In genomic region chr6:62904687-62905086, GRCh38 we compare ENCODE assay signal across 27 cellular contexts.
"Had no signal": no experiment of that assay in that cellular context is flagged by ENCODE, and none has a peak within 500 bp of the region (broad histone marks: within the 10 kb centered on the region; RNA-seq: fewer than 3 reads in every experiment).

No MANE protein-coding gene starts in this region.

- H3K4me1 Mint-ChIP-seq: activated naive CD4-positive, alpha-beta T cell treated with anti-CD3 and anti-CD28 coated beads, Interleukin-2, amount 50 U/mL, for 24 hours; activated naive CD8-positive, alpha-beta T cell treated with anti-CD3 and anti-CD28 coated beads, Interleukin-2, amount 50 U/mL, for 24 hours; activated T-helper 17 cell treated with anti-CD3 and anti-CD28 coated beads, Interleukin-2, amount 50 U/mL, for 72 hours; naive B cell; stimulated activated effector memory CD8-positive, alpha-beta T cell treated with anti-CD3 and anti-CD28 coated beads, Interleukin-12 subunit alpha, Interleukin-12 subunit beta, amount 100 ng/mL, for 72 hours had no signal

- H3K36me3 Mint-ChIP-seq: activated naive CD4-positive, alpha-beta T cell treated with anti-CD3 and anti-CD28 coated beads, Interleukin-2, amount 50 U/mL, for 24 hours; mesothelial cell of epicardium; naive B cell; stimulated activated effector memory CD8-positive, alpha-beta T cell treated with anti-CD3 and anti-CD28 coated beads, Interleukin-12 subunit alpha, Interleukin-12 subunit beta, amount 100 ng/mL, for 72 hours had no signal

- H3K27ac Mint-ChIP-seq: activated CD8-positive, alpha-beta T cell treated with anti-CD3 and anti-CD28 coated beads for 36 hours; activated naive CD4-positive, alpha-beta T cell treated with anti-CD3 and anti-CD28 coated beads, Interleukin-2, amount 50 U/mL, for 24 hours; activated naive CD8-positive, alpha-beta T cell treated with anti-CD3 and anti-CD28 coated beads, Interleukin-2, amount 50 U/mL, for 24 hours; activated T-helper 17 cell treated with anti-CD3 and anti-CD28 coated beads, Interleukin-2, amount 50 U/mL, for 72 hours; effector memory CD8-positive, alpha-beta T cell; mesothelial cell of epicardium; naive B cell; stimulated activated effector memory CD8-positive, alpha-beta T cell treated with anti-CD3 and anti-CD28 coated beads, Interleukin-12 subunit alpha, Interleukin-12 subunit beta, amount 100 ng/mL, for 72 hours; stimulated activated naive CD8-positive, alpha-beta T cell treated with anti-CD3 and anti-CD28 coated beads, Interleukin-15, Interleukin-2, amounts not matched to agents 100 ng/mL and 50 ng/mL, for 24 hours had no signal

- H3K27me3 Mint-ChIP-seq: activated CD8-positive, alpha-beta T cell treated with anti-CD3 and anti-CD28 coated beads for 36 hours; activated naive CD4-positive, alpha-beta T cell treated with anti-CD3 and anti-CD28 coated beads, Interleukin-2, amount 50 U/mL, for 24 hours; activated naive CD8-positive, alpha-beta T cell treated with anti-CD3 and anti-CD28 coated beads, Interleukin-2, amount 50 U/mL, for 24 hours; activated T-helper 17 cell treated with anti-CD3 and anti-CD28 coated beads, Interleukin-2, amount 50 U/mL, for 72 hours; effector memory CD8-positive, alpha-beta T cell; stimulated activated naive CD8-positive, alpha-beta T cell treated with anti-CD3 and anti-CD28 coated beads, Interleukin-15, Interleukin-2, amounts not matched to agents 100 ng/mL and 50 ng/mL, for 24 hours had no signal

- DNase-seq: activated CD4-positive, alpha-beta T cell treated with anti-CD3 and anti-CD28 coated beads for 1 hour; activated CD4-positive, alpha-beta T cell treated with anti-CD3 and anti-CD28 coated beads, Interleukin-2, amount 50 U/mL, for 1 hour; activated CD8-positive, alpha-beta T cell treated with anti-CD3 and anti-CD28 coated beads for 36 hours; activated gamma-delta T cell treated with Interleukin-2 at 50 U/mL for 16 hours; activated naive CD8-positive, alpha-beta T cell treated with anti-CD3 and anti-CD28 coated beads, Interleukin-2, amount 50 U/mL, for 24 hours; activated T-cell treated with anti-CD3 and anti-CD28 coated beads, Interleukin-2, amount 50 U/mL, for 4 hours; caudate nucleus; cortex of kidney; effector memory CD8-positive, alpha-beta T cell; hippocampal formation; left ventricle myocardium superior; mammary epithelial cell; naive B cell; nucleus accumbens; psoas muscle; sigmoid colon; small intestine; stimulated activated CD4-positive, alpha-beta T cell treated with anti-CD3 and anti-CD28 coated beads, Interleukin-4, amount 100 ng/mL, for 24 hours; T1000; upper lobe of left lung had no signal

- ATAC-seq: activated CD8-positive, alpha-beta T cell treated with anti-CD3 and anti-CD28 coated beads for 36 hours; activated naive CD8-positive, alpha-beta T cell treated with anti-CD3 and anti-CD28 coated beads, Interleukin-2, amount 50 U/mL, for 24 hours; activated T-cell treated with anti-CD3 and anti-CD28 coated beads, Interleukin-2, amount 50 U/mL, for 4 hours; activated T-helper 17 cell treated with anti-CD3 and anti-CD28 coated beads, Interleukin-2, amount 50 U/mL, for 72 hours; effector memory CD8-positive, alpha-beta T cell; gastroesophageal sphincter; left ventricle myocardium superior; pancreas; psoas muscle; stimulated activated effector memory CD8-positive, alpha-beta T cell treated with anti-CD3 and anti-CD28 coated beads, Interleukin-12 subunit alpha, Interleukin-12 subunit beta, amount 100 ng/mL, for 72 hours had no signal

- H3K4me3 Mint-ChIP-seq: activated CD8-positive, alpha-beta T cell treated with anti-CD3 and anti-CD28 coated beads for 36 hours; activated naive CD4-positive, alpha-beta T cell treated with anti-CD3 and anti-CD28 coated beads, Interleukin-2, amount 50 U/mL, for 24 hours; activated naive CD8-positive, alpha-beta T cell treated with anti-CD3 and anti-CD28 coated beads, Interleukin-2, amount 50 U/mL, for 24 hours; activated T-cell treated with anti-CD3 and anti-CD28 coated beads, Interleukin-2, amount 50 U/mL, for 4 hours; activated T-helper 17 cell treated with anti-CD3 and anti-CD28 coated beads, Interleukin-2, amount 50 U/mL, for 72 hours; effector memory CD8-positive, alpha-beta T cell; mesothelial cell of epicardium; naive B cell; stimulated activated effector memory CD8-positive, alpha-beta T cell treated with anti-CD3 and anti-CD28 coated beads, Interleukin-12 subunit alpha, Interleukin-12 subunit beta, amount 100 ng/mL, for 72 hours; stimulated activated naive CD8-positive, alpha-beta T cell treated with anti-CD3 and anti-CD28 coated beads, Interleukin-15, Interleukin-2, amounts not matched to agents 100 ng/mL and 50 ng/mL, for 24 hours had no signal
